ENCODE assay signal across 25 cellular contexts in the genomic region with DNA sequence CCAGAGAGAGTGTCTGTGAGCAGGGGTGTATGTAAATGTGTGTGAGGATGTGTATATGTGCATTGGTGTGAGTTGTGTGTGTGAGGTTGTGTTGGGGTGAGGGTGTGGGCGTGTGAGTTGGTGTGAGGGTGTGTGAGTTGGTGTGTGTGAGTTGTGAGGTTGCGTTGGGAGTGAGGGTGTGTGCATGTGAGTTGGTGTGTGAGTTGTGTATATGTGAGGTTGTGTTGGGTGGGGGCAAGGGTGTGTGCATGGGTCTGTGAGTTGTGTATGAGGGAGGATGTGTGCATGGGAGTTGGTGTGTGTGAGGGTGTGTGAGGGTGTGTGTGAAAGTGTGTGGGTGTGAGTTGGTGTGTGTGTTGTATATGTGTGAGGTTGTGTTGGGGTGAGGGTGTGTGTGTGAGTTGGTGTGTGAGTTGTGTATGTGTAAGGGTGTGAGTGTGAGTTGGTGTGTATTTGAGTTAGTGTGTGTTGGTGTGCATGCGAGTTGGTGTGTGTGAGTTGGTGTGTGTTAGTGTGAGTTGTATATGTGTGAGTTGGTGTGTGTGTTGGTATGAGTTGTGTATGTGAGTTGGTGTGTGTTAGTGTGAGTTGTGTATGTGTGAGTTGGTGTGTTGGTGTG.
A peak's percentile ranks its signal among the peaks of the same experiment; 100 is the strongest.
DNase-seq lines count a peak whose midpoint lies in the region; ATAC-seq, FAIRE-seq and TF ChIP-seq lines count a peak whose summit lies in the region.
"Had no signal": no experiment of that assay in that cellular context is flagged by ENCODE, and none has a peak within 500 bp of the region (broad histone marks: within the 10 kb centered on the region; RNA-seq: fewer than 3 reads in every experiment).

No MANE protein-coding gene starts in this region.

- H3K27me3 ChIP-seq in H9 (ENCODE audit: insufficient read depth, low read length) (no peaks in the 10 kb centered on the region), astrocyte (ENCODE audit: insufficient read depth, low read length) (no peaks in the 10 kb centered on the region), lower lobe of right lung (ENCODE audit: low read depth) (no peaks in the 10 kb centered on the region), upper lobe of left lung (no peaks in the 10 kb centered on the region), HAP-1 (ENCODE audit: low read depth) (no peaks in the 10 kb centered on the region)
- H3K27me3 ChIP-seq: ascending aorta, left lung had no signal

- H3K36me3 ChIP-seq in astrocyte (ENCODE audit: insufficient read depth, low read length) (no peaks in the 10 kb centered on the region), lower lobe of right lung (no peaks in the 10 kb centered on the region), upper lobe of left lung (no peaks in the 10 kb centered on the region), HAP-1 (replicated peaks) (no peaks in the 10 kb centered on the region)
- H3K36me3 ChIP-seq: ascending aorta, left lung had no signal

- no peak overlapping the region for H3K23ac ChIP-seq in H9 (ENCODE audit: insufficient read length, low read depth, low read length)

- no peak overlapping the region for H3K4me3 ChIP-seq in astrocyte (ENCODE audit: insufficient read depth, low read depth, low read length)
- no peak overlapping the region for H3K4me3 ChIP-seq in lower lobe of right lung
- no peak overlapping the region for H3K4me3 ChIP-seq in upper lobe of left lung
- no peak overlapping the region for H3K4me3 ChIP-seq in HAP-1
- H3K4me3 ChIP-seq: ascending aorta, GM23338, left lung had no signal

- WGBS in H9 (ENCODE audit: extremely low coverage, insufficient read length, low lambda C conversion rate): 100% methylated on average over 3 of the region's 3 CpGs
- WGBS in upper lobe of left lung, 2 donors: 96% methylated on average over 3 of the region's 3 CpGs

- intact Hi-C loops in lower lobe of right lung (cut with DNase I): no loop called here

- H3K4me3 Mint-ChIP-seq in H9: no peak overlapping the region
- H3K4me3 Mint-ChIP-seq in astrocyte (ENCODE audit: unreplicated experiment): no peak overlapping the region
- H3K4me3 Mint-ChIP-seq: activated CD4-positive, alpha-beta memory T cell treated with anti-CD3 and anti-CD28 coated beads, Interleukin-2, amount 10 ng/mL, durations not matched to agents 7 days and 5 days; activated naive CD8-positive, alpha-beta T cell; CD14-positive monocyte; GM23338; naive thymus-derived CD4-positive, alpha-beta T cell; T-helper 1 cell treated with Interleukin-12 subunit alpha and Interleukin-12 subunit beta and Interleukin-4 antibody, amounts not matched to agents 30 μg/mL and 1 μg/mL, for 36 hours had no signal

- H3K14ac ChIP-seq in H9 (ENCODE audit: insufficient read depth, low read length): no peak overlapping the region

- H2BK15ac ChIP-seq in H9 (ENCODE audit: low read depth, low read length): no peak overlapping the region

- no peak overlapping the region for H3K4me2 ChIP-seq in H9 (ENCODE audit: insufficient read depth, insufficient read length, low read length)
- H3K4me2 ChIP-seq in astrocyte (ENCODE audit: low read length): peak overlapping the region; percentile 37
- H3K4me2 ChIP-seq: GM23338, KMS-11 had no signal

- peaks cover 18 to 20% of the 10 kb centered on the region in 2 experiments for H3K4me1 Mint-ChIP-seq in H9
- H3K4me1 Mint-ChIP-seq in astrocyte (ENCODE audit: low read depth, unreplicated experiment): peaks cover 27% of the 10 kb centered on the region

- ATAC-seq in lower lobe of right lung: no peak
- no peak for ATAC-seq in upper lobe of left lung (ENCODE audit: low FRiP score in 2 of 2)
- no peak for ATAC-seq in HG03521 (IDR thresholded peaks at IDR 0.05; ENCODE audit: unreplicated experiment)
- ATAC-seq in GM21526 (IDR thresholded peaks at IDR 0.05; ENCODE audit: low FRiP score, unreplicated experiment): no peak
- ATAC-seq: activated CD4-positive, CD25-positive, alpha-beta regulatory T cell treated with anti-CD3 and anti-CD28 coated beads, Interleukin-2, amount 50 U/mL, for 24 hours; GM23338; left lung; naive thymus-derived CD4-positive, alpha-beta T cell had no signal

- H3K9me3 ChIP-seq in H9 (ENCODE audit: control insufficient read depth, low read depth, low read length) (no peaks in the 10 kb centered on the region), astrocyte (ENCODE audit: insufficient read depth, low read depth, low read length) (no peaks in the 10 kb centered on the region), lower lobe of right lung (no peaks in the 10 kb centered on the region), upper lobe of left lung (no peaks in the 10 kb centered on the region), HAP-1 (no peaks in the 10 kb centered on the region)
- H3K9me3 ChIP-seq: ascending aorta, left lung had no signal

- H3K9me3 Mint-ChIP-seq in H9: no peaks in the 10 kb centered on the region; a peak in 1 of 5 replicates
- peaks cover 1% of the 10 kb centered on the region for H3K9me3 Mint-ChIP-seq in astrocyte (ENCODE audit: unreplicated experiment)
- H3K9me3 Mint-ChIP-seq: activated CD4-positive, alpha-beta memory T cell treated with anti-CD3 and anti-CD28 coated beads, Interleukin-2, amount 10 ng/mL, durations not matched to agents 7 days and 5 days; activated T-helper 2 cell treated with anti-CD3 and anti-CD28 coated beads, Interferon-gamma antibody, Interleukin-2, Interleukin-4, amounts not matched to agents 10 μg/mL and 5 μg/mL and 100 μg/mL, durations not matched to agents 14 hours and 24 hours and 36 hours; CD14-positive monocyte; GM23338; naive thymus-derived CD4-positive, alpha-beta T cell; T-helper 1 cell treated with Interleukin-12 subunit alpha and Interleukin-12 subunit beta and Interleukin-4 antibody, amounts not matched to agents 30 μg/mL and 1 μg/mL, for 36 hours had no signal

- no peak for DNase-seq in H9
- no peak for DNase-seq in astrocyte (ENCODE audit: low read depth)
- no peak for DNase-seq in lower lobe of right lung
- DNase-seq in upper lobe of left lung: no peak
- no peak for DNase-seq in HAP-1 (ENCODE audit: low spot score in 2 of 2)
- DNase-seq: activated CD4-positive, alpha-beta memory T cell treated with anti-CD3 and anti-CD28 coated beads, Interleukin-2, amount 10 ng/mL, durations not matched to agents 7 days and 5 days; activated CD8-positive, alpha-beta memory T cell treated with anti-CD3 and anti-CD28 coated beads, Interleukin-2, amount 50 U/mL, for 48 hours; left lung; naive thymus-derived CD4-positive, alpha-beta T cell; NCI-H1417 treated with DMSO at 0.1 percent for 48 hours; NCI-H446; NCI-H82; nucleus accumbens; stimulated activated naive CD4-positive, alpha-beta T cell treated with Interleukin-2 at 50 U/mL for 16 hours had no signal

- no peak overlapping the region for H3K56ac ChIP-seq in H9 (ENCODE audit: insufficient read length, low read depth, low read length)

- H4K8ac ChIP-seq in H9 (replicated peaks; ENCODE audit: insufficient read length, low read depth, low read length): peak overlapping the region; percentile 13

- H3K79me1 ChIP-seq in H9 (ENCODE audit: insufficient read depth, low read depth, low read length, poor library complexity, severe bottlenecking): no peaks in the 10 kb centered on the region

- H2BK20ac ChIP-seq in H9 (ENCODE audit: low read depth, low read length, poor library complexity, severe bottlenecking): no peak overlapping the region

- H3K18ac ChIP-seq in H9 (ENCODE audit: insufficient read length, low read depth, low read length): no peak overlapping the region

- no peak overlapping the region for H4K91ac ChIP-seq in H9 (ENCODE audit: insufficient read length, low read depth, low read length)

- H4K5ac ChIP-seq in H9 (ENCODE audit: insufficient read length, low read depth, low read length): no peak overlapping the region

- no peak overlapping the region for H3K4ac ChIP-seq in H9 (ENCODE audit: low read depth, low read length)

- H2BK5ac ChIP-seq in H9 (ENCODE audit: insufficient read length, low read length): no peak overlapping the region

- H3K27ac Mint-ChIP-seq in H9 (no peak overlapping the region), astrocyte (ENCODE audit: unreplicated experiment) (no peak overlapping the region)
- H3K27ac Mint-ChIP-seq: activated CD4-positive, alpha-beta memory T cell treated with anti-CD3 and anti-CD28 coated beads, Interleukin-2, amount 10 ng/mL, durations not matched to agents 7 days and 5 days; activated naive CD8-positive, alpha-beta T cell; activated T-helper 2 cell treated with anti-CD3 and anti-CD28 coated beads, Interferon-gamma antibody, Interleukin-2, Interleukin-4, amounts not matched to agents 10 μg/mL and 5 μg/mL and 100 μg/mL, durations not matched to agents 14 hours and 24 hours and 36 hours; GM23338; naive thymus-derived CD4-positive, alpha-beta T cell; T-helper 1 cell treated with Interleukin-12 subunit alpha and Interleukin-12 subunit beta and Interleukin-4 antibody, amounts not matched to agents 30 μg/mL and 1 μg/mL, for 36 hours had no signal

- peaks cover 7% of the 10 kb centered on the region; the same call in 1 of the 2 replicates for H3K4me1 ChIP-seq in H9 (ENCODE audit: insufficient read depth, low read length)
- peaks cover 42% of the 10 kb centered on the region for H3K4me1 ChIP-seq in astrocyte (ENCODE audit: insufficient read depth, low read length)
- peaks cover 43% of the 10 kb centered on the region for H3K4me1 ChIP-seq in lower lobe of right lung
- peaks cover 36 to 54% (median 51%) of the 10 kb centered on the region in 4 donors for H3K4me1 ChIP-seq in upper lobe of left lung
- peaks cover 3% of the 10 kb centered on the region for H3K4me1 ChIP-seq in HAP-1

- H2AK5ac ChIP-seq in H9 (ENCODE audit: insufficient read length, low read length): no peak overlapping the region

- no peak for TF ChIP-seq POLR2A in upper lobe of left lung (IDR thresholded peaks at IDR 0.05)

- H2AFZ ChIP-seq in H9 (ENCODE audit: low read length): no peak overlapping the region
- peak overlapping the region; percentile 33 for H2AFZ ChIP-seq in astrocyte (ENCODE audit: low read depth, low read length)
- H2AFZ ChIP-seq: GM23338 had no signal

- TF ChIP-seq EP300 in upper lobe of left lung (IDR thresholded peaks at IDR 0.05): no peak

- H3T11ph ChIP-seq in H9 (ENCODE audit: low read length): no peak overlapping the region

- in situ Hi-C loops in HAP-1 (cut with MboI; ENCODE audit: low sequenced_read_pairs): no loop called here

- H3K27me3 Mint-ChIP-seq in H9 (ENCODE audit: low read depth) (no peaks in the 10 kb centered on the region; the same call in 1 of the 2 replicates), astrocyte (ENCODE audit: low read depth, unreplicated experiment) (peaks cover 3% of the 10 kb centered on the region)
- H3K27me3 Mint-ChIP-seq: activated naive CD8-positive, alpha-beta T cell had no signal

- H2BK12ac ChIP-seq in H9 (ENCODE audit: insufficient read length, low read depth, low read length): no peak overlapping the region

- FAIRE-seq in astrocyte (lab: Jason Lieb, UNC): no peak
- FAIRE-seq: TTC549 had no signal

- H4K20me1 ChIP-seq in H9 (ENCODE audit: control insufficient read depth, insufficient read depth, insufficient read length) (no peaks in the 10 kb centered on the region), astrocyte (ENCODE audit: insufficient read depth, low read length) (no peaks in the 10 kb centered on the region)

- no peak for TF ChIP-seq CTCF in H9 (conservative IDR thresholded peaks at IDR 0.05)
- no peak for TF ChIP-seq CTCF in astrocyte (IDR thresholded peaks at IDR 0.05; ENCODE audit: insufficient read depth, low read depth, low read length)
- no peak for TF ChIP-seq CTCF in lower lobe of right lung (IDR thresholded peaks at IDR 0.05)
- TF ChIP-seq CTCF in upper lobe of left lung (IDR thresholded peaks at IDR 0.05): no peak

- H3K9ac ChIP-seq in H9 (ENCODE audit: extremely low read depth, insufficient read length, low read length) (no peak overlapping the region), astrocyte (ENCODE audit: low read length) (no peak overlapping the region)
- H3K9ac ChIP-seq: KMS-11 had no signal

- H3K27ac ChIP-seq in H9 (ENCODE audit: insufficient read length, low read depth, low read length): no peak overlapping the region
- no peak overlapping the region for H3K27ac ChIP-seq in astrocyte (ENCODE audit: low read depth, low read length)
- peak overlapping the region; percentile 41 for H3K27ac ChIP-seq in lower lobe of right lung
- H3K27ac ChIP-seq in upper lobe of left lung: peak overlapping the region in 3 of 4 donors; percentile 46 to 70 (median 64)
- H3K27ac ChIP-seq: KMS-11 had no signal

- H2BK120ac ChIP-seq in H9 (ENCODE audit: low read depth, low read length, poor library complexity, severe bottlenecking): no peak overlapping the region

- no peaks in the 10 kb centered on the region for H3K23me2 ChIP-seq in H9 (ENCODE audit: insufficient read length, low read depth, low read length, poor library complexity, severe bottlenecking)

- H3K36me3 Mint-ChIP-seq in H9 (ENCODE audit: insufficient read depth in 1 of 3, low read depth in 3 of 3) (peaks cover 0 to 5% (median 0%) of the 10 kb centered on the region in 3 experiments; a peak in 1 of 7 replicates), astrocyte (ENCODE audit: low read depth, unreplicated experiment) (peaks cover 3% of the 10 kb centered on the region)
- H3K36me3 Mint-ChIP-seq: activated naive CD8-positive, alpha-beta T cell; naive thymus-derived CD4-positive, alpha-beta T cell had no signal

- H3K79me2 ChIP-seq in H9 (ENCODE audit: insufficient read depth, low read length) (no peaks in the 10 kb centered on the region), astrocyte (ENCODE audit: insufficient read depth, low read length) (no peaks in the 10 kb centered on the region)

Comparison
In these comparisons a context has a peak if more than half of its experiments do, and no peak if none do; other contexts are left out.
1. H3K27ac ChIP-seq: peak in lower lobe of right lung (single experiment) and upper lobe of left lung (3 of 4); none in H9 (single experiment) and astrocyte (single experiment).